Comparison of ENCODE assay signal across 1 cellular context in the genomic region with DNA sequence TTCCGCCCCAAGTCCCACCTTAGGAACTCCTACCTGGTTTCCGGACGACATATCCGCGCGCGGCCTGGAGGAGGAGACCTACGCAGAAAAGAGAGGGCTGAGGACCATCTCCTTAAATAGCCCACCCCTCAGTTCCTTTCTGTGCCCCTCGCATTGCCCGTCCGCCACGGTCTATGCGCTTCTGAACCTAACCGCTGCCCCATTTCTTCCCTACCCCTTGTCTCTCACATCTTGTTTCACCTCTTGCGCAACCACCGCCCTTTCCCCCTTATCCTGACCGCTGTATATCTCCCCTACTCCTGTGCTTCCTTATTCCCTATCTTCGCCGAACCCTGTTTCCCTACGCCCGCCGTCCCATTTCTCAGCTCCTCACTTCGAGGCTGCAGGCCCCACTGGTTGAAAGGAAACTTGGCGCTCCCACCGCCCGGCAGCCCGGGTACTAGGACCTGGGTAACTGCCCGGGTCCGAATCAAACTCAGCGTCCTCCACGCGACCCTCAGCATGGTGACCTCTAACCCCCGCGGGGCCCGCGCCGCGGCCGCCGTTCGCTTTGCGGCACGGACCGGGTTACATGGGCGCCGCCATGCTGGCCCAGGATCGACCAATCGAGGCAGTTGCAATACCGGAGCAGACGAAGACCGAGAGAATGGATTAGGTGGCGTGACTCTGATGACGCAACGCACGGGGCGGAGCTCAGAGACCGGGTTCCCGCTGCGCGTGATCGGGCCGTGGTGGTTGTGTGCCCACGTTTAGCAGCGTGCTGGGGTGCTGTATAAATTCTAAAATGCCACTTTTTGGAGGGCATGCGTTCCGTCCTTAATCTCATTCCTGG.
A peak's percentile ranks its signal among the peaks of the same experiment; 100 is the strongest.
TF ChIP-seq lines count a peak whose summit lies in the region.

Gene MRPS15, minus strand, starts transcription at position 612 of the 832 bp plus-strand sequence. Its CDS starts 109 bp downstream, at position 503.

TF ChIP-seq in HepG2, 621 proteins besides CTCF, POLR2A, EP300 and RAD21 (continued from another document and continues in another):
- TF ChIP-seq, protein P1, sequence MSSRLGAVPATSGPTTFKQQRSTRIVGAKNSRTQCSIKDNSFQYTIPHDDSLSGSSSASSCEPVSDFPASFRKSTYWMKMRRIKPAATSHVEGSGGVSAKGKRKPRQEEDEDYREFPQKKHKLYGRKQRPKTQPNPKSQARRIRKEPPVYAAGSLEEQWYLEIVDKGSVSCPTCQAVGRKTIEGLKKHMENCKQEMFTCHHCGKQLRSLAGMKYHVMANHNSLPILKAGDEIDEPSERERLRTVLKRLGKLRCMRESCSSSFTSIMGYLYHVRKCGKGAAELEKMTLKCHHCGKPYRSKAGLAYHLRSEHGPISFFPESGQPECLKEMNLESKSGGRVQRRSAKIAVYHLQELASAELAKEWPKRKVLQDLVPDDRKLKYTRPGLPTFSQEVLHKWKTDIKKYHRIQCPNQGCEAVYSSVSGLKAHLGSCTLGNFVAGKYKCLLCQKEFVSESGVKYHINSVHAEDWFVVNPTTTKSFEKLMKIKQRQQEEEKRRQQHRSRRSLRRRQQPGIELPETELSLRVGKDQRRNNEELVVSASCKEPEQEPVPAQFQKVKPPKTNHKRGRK (CRISPR knock-in tag; IDR thresholded peaks at IDR 0.05), result no peak
- peak; percentile 52 for TF ChIP-seq HNF4A (CRISPR knock-in tag; IDR thresholded peaks at IDR 0.05)
- peak; percentile 60 for TF ChIP-seq ZNF142 (CRISPR knock-in tag; IDR thresholded peaks at IDR 0.05)
- TF ChIP-seq ZNF484 (CRISPR knock-in tag; IDR thresholded peaks at IDR 0.05; ENCODE audit: borderline replicate concordance, low read depth), result no peak
- TF ChIP-seq ZKSCAN5 (CRISPR knock-in tag; IDR thresholded peaks at IDR 0.05), result no peak
- TF ChIP-seq RBM39 (IDR thresholded peaks at IDR 0.05; ENCODE audit: low read depth, low read length, poor library complexity, severe bottlenecking), result peak; percentile 89
- TF ChIP-seq, protein P2, sequence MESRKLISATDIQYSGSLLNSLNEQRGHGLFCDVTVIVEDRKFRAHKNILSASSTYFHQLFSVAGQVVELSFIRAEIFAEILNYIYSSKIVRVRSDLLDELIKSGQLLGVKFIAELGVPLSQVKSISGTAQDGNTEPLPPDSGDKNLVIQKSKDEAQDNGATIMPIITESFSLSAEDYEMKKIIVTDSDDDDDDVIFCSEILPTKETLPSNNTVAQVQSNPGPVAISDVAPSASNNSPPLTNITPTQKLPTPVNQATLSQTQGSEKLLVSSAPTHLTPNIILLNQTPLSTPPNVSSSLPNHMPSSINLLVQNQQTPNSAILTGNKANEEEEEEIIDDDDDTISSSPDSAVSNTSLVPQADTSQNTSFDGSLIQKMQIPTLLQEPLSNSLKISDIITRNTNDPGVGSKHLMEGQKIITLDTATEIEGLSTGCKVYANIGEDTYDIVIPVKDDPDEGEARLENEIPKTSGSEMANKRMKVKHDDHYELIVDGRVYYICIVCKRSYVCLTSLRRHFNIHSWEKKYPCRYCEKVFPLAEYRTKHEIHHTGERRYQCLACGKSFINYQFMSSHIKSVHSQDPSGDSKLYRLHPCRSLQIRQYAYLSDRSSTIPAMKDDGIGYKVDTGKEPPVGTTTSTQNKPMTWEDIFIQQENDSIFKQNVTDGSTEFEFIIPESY (CRISPR knock-in tag; IDR thresholded peaks at IDR 0.05), result peak; percentile 74
- TF ChIP-seq ZBTB42 (CRISPR knock-in tag; IDR thresholded peaks at IDR 0.05), result peak; percentile 59; the same call in 1 of the 2 replicates
- peak; percentile 64; the same call in 1 of the 2 replicates for TF ChIP-seq MTERF4 (CRISPR knock-in tag; IDR thresholded peaks at IDR 0.05)
- no peak for TF ChIP-seq TBP (CRISPR knock-in tag; IDR thresholded peaks at IDR 0.05)
- TF ChIP-seq NFAT5 (CRISPR knock-in tag; IDR thresholded peaks at IDR 0.05), result peak; percentile 67; the same call in 1 of the 2 replicates
- TF ChIP-seq ZNF615 (CRISPR knock-in tag; IDR thresholded peaks at IDR 0.05; ENCODE audit: borderline replicate concordance), result peak; percentile 87; the same call in 1 of the 2 replicates
- 0 out of 2 replicates have a peak, but pooled peaks have one; percentile 21 for TF ChIP-seq ZNF263 (CRISPR knock-in tag; IDR thresholded peaks at IDR 0.05)
- TF ChIP-seq TRIM24 (CRISPR knock-in tag; IDR thresholded peaks at IDR 0.05), result 0 out of 2 replicates have a peak, but pooled peaks have one; percentile 58
- peak; percentile 97 for TF ChIP-seq ATF3 (CRISPR knock-in tag; IDR thresholded peaks at IDR 0.05)
- no peak for TF ChIP-seq CREB3 (CRISPR knock-in tag; IDR thresholded peaks at IDR 0.05)
- TF ChIP-seq KDM5B (CRISPR knock-in tag; IDR thresholded peaks at IDR 0.05; ENCODE audit: borderline replicate concordance), result peak; percentile 44; the same call in 1 of the 2 replicates
- TF ChIP-seq MAFK (conservative IDR thresholded peaks at IDR 0.05 in 1 of 2, IDR thresholded peaks at IDR 0.05 in 1 of 2; ENCODE audit: low read length in 2 of 2), result peak in 1 of 2 experiments; percentile 68; a peak in 2 of 4 replicates
- TF ChIP-seq HDAC6 (IDR thresholded peaks at IDR 0.05; ENCODE audit: low read depth, low read length), result no peak
- peak; percentile 82 for TF ChIP-seq ZEB1 (IDR thresholded peaks at IDR 0.05; ENCODE audit: insufficient replicate concordance, low read depth)
- TF ChIP-seq NR2F2 (IDR thresholded peaks at IDR 0.05; ENCODE audit: borderline replicate concordance, low read depth), result peak; percentile 67
- peak; percentile 89 for TF ChIP-seq POLR2G (IDR thresholded peaks at IDR 0.05; ENCODE audit: low read depth, low read length)
- TF ChIP-seq SMC3 (IDR thresholded peaks at IDR 0.05; ENCODE audit: low read length), result no peak; the same call in 1 of the 2 replicates
- peak; percentile 87 for TF ChIP-seq U2AF1 (optimal IDR thresholded peaks at IDR 0.05; ENCODE audit: low read depth, low read length)
- TF ChIP-seq KDM5A (IDR thresholded peaks at IDR 0.05; ENCODE audit: borderline replicate concordance, low read length), result peak; percentile 98
- TF ChIP-seq FOXP1 (IDR thresholded peaks at IDR 0.05), result no peak
- peak; percentile 60; the same call in 1 of the 2 replicates for TF ChIP-seq FOXP1 (CRISPR knock-in tag; IDR thresholded peaks at IDR 0.05)
- TF ChIP-seq, protein P3, sequence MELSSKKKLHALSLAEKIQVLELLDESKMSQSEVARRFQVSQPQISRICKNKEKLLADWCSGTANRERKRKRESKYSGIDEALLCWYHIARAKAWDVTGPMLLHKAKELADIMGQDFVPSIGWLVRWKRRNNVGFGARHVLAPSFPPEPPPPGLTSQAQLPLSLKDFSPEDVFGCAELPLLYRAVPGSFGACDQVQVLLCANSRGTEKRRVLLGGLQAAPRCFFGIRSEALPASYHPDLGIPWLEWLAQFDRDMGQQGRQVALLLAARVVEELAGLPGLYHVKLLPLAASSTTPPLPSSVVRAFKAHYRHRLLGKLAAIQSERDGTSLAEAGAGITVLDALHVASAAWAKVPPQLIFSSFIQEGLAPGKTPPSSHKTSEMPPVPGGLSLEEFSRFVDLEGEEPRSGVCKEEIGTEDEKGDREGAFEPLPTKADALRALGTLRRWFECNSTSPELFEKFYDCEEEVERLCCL (CRISPR knock-in tag; IDR thresholded peaks at IDR 0.05; ENCODE audit: borderline replicate concordance), result peak; percentile 94; the same call in 1 of the 2 replicates
- TF ChIP-seq RXRB (CRISPR knock-in tag; IDR thresholded peaks at IDR 0.05; ENCODE audit: borderline replicate concordance), result peak; percentile 84
- TF ChIP-seq PRMT3 (CRISPR knock-in tag; IDR thresholded peaks at IDR 0.05; ENCODE audit: borderline replicate concordance, low read depth), result no peak
- TF ChIP-seq ZNF530 (CRISPR knock-in tag; IDR thresholded peaks at IDR 0.05; ENCODE audit: low read depth), result no peak
- peak; percentile 41; the same call in 1 of the 2 replicates for TF ChIP-seq ZNF547 (CRISPR knock-in tag; IDR thresholded peaks at IDR 0.05)
- no peak for TF ChIP-seq PCBP2 (optimal IDR thresholded peaks at IDR 0.05; ENCODE audit: low read depth, low read length, poor library complexity, severe bottlenecking)
